ENCODE assay signal across 15 cellular contexts in genomic region chr17:43517161-43517560, GRCh38. TPM values are rescaled to one million over a fixed set of nuclear protein-coding genes. Genes with fewer than 3 reads are reported as not detected.
DNase-seq lines count a peak whose midpoint lies in the region; ATAC-seq and TF ChIP-seq lines count a peak whose summit lies in the region.
"Had no signal": no experiment of that assay in that cellular context is flagged by ENCODE, and none has a peak within 500 bp of the region (broad histone marks: within the 10 kb centered on the region; RNA-seq: fewer than 3 reads in every experiment).

No MANE protein-coding gene starts in this region.

- peaks cover 44 to 62% of the 10 kb centered on the region in 2 donors for H3K36me3 Mint-ChIP-seq in stimulated activated naive B cell treated with anti-CD40 and anti-IgM and Interleukin-4, amounts not matched to agents 10 μg/mL and 1 μg/mL and 100 μg/mL, for 72 hours
- peaks cover 41% of the 10 kb centered on the region for H3K36me3 Mint-ChIP-seq in activated CD4-positive, alpha-beta memory T cell treated with anti-CD3 and anti-CD28 coated beads for 36 hours

- TF ChIP-seq CTCF in left ventricle myocardium inferior (IDR thresholded peaks at IDR 0.05; ENCODE audit: borderline replicate concordance) = no peak

- CTCF ChIA-PET in activated CD4-positive, alpha-beta memory T cell treated with anti-CD3 and anti-CD28 coated beads for 36 hours (lab: Charles Lee) = no interaction called here

- peak overlapping the region; percentile 9 for H3K27ac Mint-ChIP-seq in stimulated activated naive B cell treated with anti-CD40 and anti-IgM and Interleukin-4, amounts not matched to agents 10 μg/mL and 1 μg/mL and 100 μg/mL, for 72 hours
- H3K27ac Mint-ChIP-seq in activated CD4-positive, alpha-beta memory T cell treated with anti-CD3 and anti-CD28 coated beads for 36 hours = no peak overlapping the region
- H3K27ac Mint-ChIP-seq: nephron had no signal

- H3K4me1 ChIP-seq in left ventricle myocardium inferior = peaks cover 36% of the 10 kb centered on the region
- peaks cover 2% of the 10 kb centered on the region for H3K4me1 ChIP-seq in right cardiac atrium (ENCODE audit: control insufficient read depth, insufficient read depth, low read length)
- H3K4me1 ChIP-seq: uterus had no signal

- H3K27me3 ChIP-seq in left ventricle myocardium inferior (ENCODE audit: low read depth) (no peaks in the 10 kb centered on the region), right cardiac atrium (ENCODE audit: control insufficient read depth, insufficient read depth) (no peaks in the 10 kb centered on the region)
- H3K27me3 ChIP-seq: uterus had no signal

- DNase-seq in left ventricle myocardium inferior (no peak), right cardiac atrium (no peak), astrocyte of the hippocampus (ENCODE audit: low read depth, low spot score) (peak; percentile 80), GOT3 (lab: John Stamatoyannopoulos, UW) (no peak)
- DNase-seq in stimulated activated naive B cell treated with anti-CD40 and anti-IgM and Interleukin-4, amounts not matched to agents 10 μg/mL and 1 μg/mL and 100 μg/mL, for 72 hours = no peak
- no peak for DNase-seq in activated CD4-positive, alpha-beta memory T cell treated with anti-CD3 and anti-CD28 coated beads for 36 hours
- DNase-seq: activated CD4-positive, alpha-beta T cell treated with anti-CD3 and anti-CD28 coated beads for 4 hours; activated gamma-delta T cell treated with Interleukin-2 at 50 U/mL for 16 hours; Kasumi-1; NCI-H2107; NK-92 treated with Interleukin-12 subunit alpha and Interleukin-12 subunit beta, amount 100 ng/mL, for 24 hours; uterus had no signal

- no peak for ATAC-seq in right cardiac atrium
- ATAC-seq in HG02759 (IDR thresholded peaks at IDR 0.05; ENCODE audit: unreplicated experiment) = peak; percentile 21
- peak; percentile 12 to 42 for ATAC-seq in stimulated activated naive B cell treated with anti-CD40 and anti-IgM and Interleukin-4, amounts not matched to agents 10 μg/mL and 1 μg/mL and 100 μg/mL, for 72 hours (replicated peaks)
- ATAC-seq in GM21515 (IDR thresholded peaks at IDR 0.05; ENCODE audit: unreplicated experiment) = no peak

- H3K9me3 ChIP-seq in left ventricle myocardium inferior (replicated peaks) (no peaks in the 10 kb centered on the region), right cardiac atrium (ENCODE audit: control insufficient read depth, low read length) (no peaks in the 10 kb centered on the region)
- H3K9me3 ChIP-seq: uterus had no signal

- H3K4me1 Mint-ChIP-seq in stimulated activated naive B cell treated with anti-CD40 and anti-IgM and Interleukin-4, amounts not matched to agents 10 μg/mL and 1 μg/mL and 100 μg/mL, for 72 hours = peaks cover 14 to 18% of the 10 kb centered on the region in 2 donors
- H3K4me1 Mint-ChIP-seq in activated CD4-positive, alpha-beta memory T cell treated with anti-CD3 and anti-CD28 coated beads for 36 hours (ENCODE audit: low read depth) = peaks cover 13% of the 10 kb centered on the region
- H3K4me1 Mint-ChIP-seq: nephron had no signal

- H3K4me3 ChIP-seq in left ventricle myocardium inferior (no peak overlapping the region), right cardiac atrium (ENCODE audit: low read length) (no peak overlapping the region)
- H3K4me3 ChIP-seq: uterus had no signal

- no peaks in the 10 kb centered on the region for H3K9me3 Mint-ChIP-seq in stimulated activated naive B cell treated with anti-CD40 and anti-IgM and Interleukin-4, amounts not matched to agents 10 μg/mL and 1 μg/mL and 100 μg/mL, for 72 hours
- no peaks in the 10 kb centered on the region for H3K9me3 Mint-ChIP-seq in activated CD4-positive, alpha-beta memory T cell treated with anti-CD3 and anti-CD28 coated beads for 36 hours
- H3K9me3 Mint-ChIP-seq: nephron had no signal

- H3K27ac ChIP-seq in left ventricle myocardium inferior (replicated peaks) (peak overlapping the region; percentile 42), right cardiac atrium (ENCODE audit: low read length) (no peak overlapping the region)
- H3K27ac ChIP-seq: uterus had no signal

- peaks cover 86% of the 10 kb centered on the region for H3K36me3 ChIP-seq in left ventricle myocardium inferior
- H3K36me3 ChIP-seq: uterus had no signal

- intact Hi-C loops in left ventricle myocardium inferior (cut with micrococcal nuclease) (no loop called here), right cardiac atrium (cut with DNase I) (no loop called here)
- intact Hi-C loops in activated CD4-positive, alpha-beta memory T cell treated with anti-CD3 and anti-CD28 coated beads for 36 hours (cut with micrococcal nuclease) = no loop called here

- 72% methylated on average over 6 of the region's 6 CpGs for WGBS in right cardiac atrium

- H3K27me3 Mint-ChIP-seq in stimulated activated naive B cell treated with anti-CD40 and anti-IgM and Interleukin-4, amounts not matched to agents 10 μg/mL and 1 μg/mL and 100 μg/mL, for 72 hours = no peaks in the 10 kb centered on the region
- no peaks in the 10 kb centered on the region for H3K27me3 Mint-ChIP-seq in activated CD4-positive, alpha-beta memory T cell treated with anti-CD3 and anti-CD28 coated beads for 36 hours

- H3K4me3 Mint-ChIP-seq in stimulated activated naive B cell treated with anti-CD40 and anti-IgM and Interleukin-4, amounts not matched to agents 10 μg/mL and 1 μg/mL and 100 μg/mL, for 72 hours = peak overlapping the region in 1 of 2 donors; percentile 19
- no peak overlapping the region for H3K4me3 Mint-ChIP-seq in activated CD4-positive, alpha-beta memory T cell treated with anti-CD3 and anti-CD28 coated beads for 36 hours
- H3K4me3 Mint-ChIP-seq: nephron had no signal

- POLR2A ChIA-PET in activated CD4-positive, alpha-beta memory T cell treated with anti-CD3 and anti-CD28 coated beads for 36 hours (lab: Charles Lee) = no interaction called here

RNA-seq across cellular contexts. Expression of gene ETV4, which starts 29.0 kb away (rescaled TPM):
- total RNA-seq in left ventricle myocardium inferior (0.60 TPM), right cardiac atrium (1 to 10 TPM in 1 of 4 donors, under 1 TPM in 2, not detected in 1; 0.14 to 2.1 (median 0.59) TPM)
- polyA plus RNA-seq in right cardiac atrium = 0.27 TPM
- 1 to 10 TPM; 2.7 to 4.2 TPM for total RNA-seq in activated CD4-positive, alpha-beta memory T cell treated with anti-CD3 and anti-CD28 coated beads for 36 hours

RNA-seq across cellular contexts. Expression of gene DHX8, which starts 33.4 kb away (rescaled TPM):
- total RNA-seq in left ventricle myocardium inferior (26.0 TPM), right cardiac atrium (10 to 100 TPM; 23.1 to 38.8 (median 29.2) TPM)
- 12.8 TPM for polyA plus RNA-seq in right cardiac atrium
- 10 to 100 TPM; 47.8 to 54.1 TPM for total RNA-seq in activated CD4-positive, alpha-beta memory T cell treated with anti-CD3 and anti-CD28 coated beads for 36 hours

Comparison
In these comparisons a context has a peak if more than half of its experiments do, and no peak if none do; other contexts are left out.
1. ATAC-seq: peak in HG02759 (single experiment) and stimulated activated naive B cell treated with anti-CD40 and anti-IgM and Interleukin-4, amounts not matched to agents 10 μg/mL and 1 μg/mL and 100 μg/mL, for 72 hours (2 of 2); none in right cardiac atrium (0 of 2) and GM21515 (single experiment).